ENCODE assay signal across 1 cellular context in the genomic region with DNA sequence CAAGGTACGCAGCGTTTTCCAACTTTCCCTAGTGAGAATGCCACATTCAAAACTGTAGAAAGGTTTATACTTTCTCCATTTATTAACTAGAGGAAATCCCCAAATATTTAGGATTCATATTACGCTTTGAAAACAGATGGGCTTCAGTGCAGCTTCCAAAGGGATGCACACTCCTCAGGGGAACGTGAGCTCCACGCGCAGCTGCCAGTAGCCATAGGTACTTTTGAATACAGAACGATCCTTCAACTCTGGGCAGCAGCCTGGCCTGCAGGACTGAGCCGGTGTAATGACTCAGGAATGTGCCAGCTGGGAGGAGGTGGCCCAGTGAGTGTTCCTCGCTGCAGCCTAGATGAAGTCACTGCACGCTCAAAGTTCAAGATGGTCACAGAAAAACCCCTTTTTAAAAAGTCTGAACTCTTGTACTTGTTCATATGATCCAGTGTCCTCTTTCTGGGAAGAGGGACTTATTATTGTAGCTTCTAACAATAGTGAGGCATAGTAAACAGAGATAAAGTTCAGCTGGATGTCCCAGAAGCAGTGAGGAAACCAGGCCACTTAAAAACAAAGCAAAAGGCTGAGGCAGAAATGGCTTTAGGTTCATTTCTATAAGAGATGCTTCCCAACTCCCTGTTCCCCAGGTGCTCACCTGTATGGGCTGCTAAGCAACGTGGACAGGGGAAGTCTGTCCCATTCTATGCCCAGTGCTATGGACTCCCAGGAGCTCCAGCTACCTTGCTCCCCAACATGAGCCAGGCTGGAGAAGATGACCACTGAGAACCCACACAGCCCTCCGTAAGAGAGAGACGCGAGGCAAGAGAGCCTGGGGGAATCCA.
TF ChIP-seq lines count a peak whose summit lies in the region.

No MANE protein-coding gene starts in this region.

TF ChIP-seq in HepG2, 621 proteins besides CTCF, POLR2A, EP300 and RAD21 (continued from another document and continues in another):
- TF ChIP-seq, protein P1, sequence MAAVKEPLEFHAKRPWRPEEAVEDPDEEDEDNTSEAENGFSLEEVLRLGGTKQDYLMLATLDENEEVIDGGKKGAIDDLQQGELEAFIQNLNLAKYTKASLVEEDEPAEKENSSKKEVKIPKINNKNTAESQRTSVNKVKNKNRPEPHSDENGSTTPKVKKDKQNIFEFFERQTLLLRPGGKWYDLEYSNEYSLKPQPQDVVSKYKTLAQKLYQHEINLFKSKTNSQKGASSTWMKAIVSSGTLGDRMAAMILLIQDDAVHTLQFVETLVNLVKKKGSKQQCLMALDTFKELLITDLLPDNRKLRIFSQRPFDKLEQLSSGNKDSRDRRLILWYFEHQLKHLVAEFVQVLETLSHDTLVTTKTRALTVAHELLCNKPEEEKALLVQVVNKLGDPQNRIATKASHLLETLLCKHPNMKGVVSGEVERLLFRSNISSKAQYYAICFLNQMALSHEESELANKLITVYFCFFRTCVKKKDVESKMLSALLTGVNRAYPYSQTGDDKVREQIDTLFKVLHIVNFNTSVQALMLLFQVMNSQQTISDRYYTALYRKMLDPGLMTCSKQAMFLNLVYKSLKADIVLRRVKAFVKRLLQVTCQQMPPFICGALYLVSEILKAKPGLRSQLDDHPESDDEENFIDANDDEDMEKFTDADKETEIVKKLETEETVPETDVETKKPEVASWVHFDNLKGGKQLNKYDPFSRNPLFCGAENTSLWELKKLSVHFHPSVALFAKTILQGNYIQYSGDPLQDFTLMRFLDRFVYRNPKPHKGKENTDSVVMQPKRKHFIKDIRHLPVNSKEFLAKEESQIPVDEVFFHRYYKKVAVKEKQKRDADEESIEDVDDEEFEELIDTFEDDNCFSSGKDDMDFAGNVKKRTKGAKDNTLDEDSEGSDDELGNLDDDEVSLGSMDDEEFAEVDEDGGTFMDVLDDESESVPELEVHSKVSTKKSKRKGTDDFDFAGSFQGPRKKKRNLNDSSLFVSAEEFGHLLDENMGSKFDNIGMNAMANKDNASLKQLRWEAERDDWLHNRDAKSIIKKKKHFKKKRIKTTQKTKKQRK (IDR thresholded peaks at IDR 0.05; ENCODE audit: low read length) = no peak
- TF ChIP-seq ZNF510 (CRISPR knock-in tag; IDR thresholded peaks at IDR 0.05; ENCODE audit: low read depth) = no peak
- no peak for TF ChIP-seq ZNF777 (CRISPR knock-in tag; IDR thresholded peaks at IDR 0.05)
- TF ChIP-seq ZNF607 (CRISPR knock-in tag; IDR thresholded peaks at IDR 0.05; ENCODE audit: borderline replicate concordance) = peak; percentile 51; the same call in 1 of the 2 replicates
- no peak for TF ChIP-seq SRF (IDR thresholded peaks at IDR 0.05; ENCODE audit: low read depth, low read length)
- TF ChIP-seq, protein P2, sequence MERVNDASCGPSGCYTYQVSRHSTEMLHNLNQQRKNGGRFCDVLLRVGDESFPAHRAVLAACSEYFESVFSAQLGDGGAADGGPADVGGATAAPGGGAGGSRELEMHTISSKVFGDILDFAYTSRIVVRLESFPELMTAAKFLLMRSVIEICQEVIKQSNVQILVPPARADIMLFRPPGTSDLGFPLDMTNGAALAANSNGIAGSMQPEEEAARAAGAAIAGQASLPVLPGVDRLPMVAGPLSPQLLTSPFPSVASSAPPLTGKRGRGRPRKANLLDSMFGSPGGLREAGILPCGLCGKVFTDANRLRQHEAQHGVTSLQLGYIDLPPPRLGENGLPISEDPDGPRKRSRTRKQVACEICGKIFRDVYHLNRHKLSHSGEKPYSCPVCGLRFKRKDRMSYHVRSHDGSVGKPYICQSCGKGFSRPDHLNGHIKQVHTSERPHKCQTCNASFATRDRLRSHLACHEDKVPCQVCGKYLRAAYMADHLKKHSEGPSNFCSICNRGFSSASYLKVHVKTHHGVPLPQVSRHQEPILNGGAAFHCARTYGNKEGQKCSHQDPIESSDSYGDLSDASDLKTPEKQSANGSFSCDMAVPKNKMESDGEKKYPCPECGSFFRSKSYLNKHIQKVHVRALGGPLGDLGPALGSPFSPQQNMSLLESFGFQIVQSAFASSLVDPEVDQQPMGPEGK (CRISPR knock-in tag; IDR thresholded peaks at IDR 0.05) = peak; percentile 70
- no peak for TF ChIP-seq ZNF354B (CRISPR knock-in tag; IDR thresholded peaks at IDR 0.05)
- no peak for TF ChIP-seq GLI4 (CRISPR knock-in tag; IDR thresholded peaks at IDR 0.05; ENCODE audit: borderline replicate concordance)
- TF ChIP-seq ZNF839 (CRISPR knock-in tag; IDR thresholded peaks at IDR 0.05; ENCODE audit: borderline replicate concordance) = no peak
- 0 out of 2 replicates have a peak, but pooled peaks have one; percentile 38 for TF ChIP-seq ZNF775 (CRISPR knock-in tag; IDR thresholded peaks at IDR 0.05; ENCODE audit: borderline replicate concordance)
- TF ChIP-seq ZFP1 (CRISPR knock-in tag; IDR thresholded peaks at IDR 0.05) = 0 out of 2 replicates have a peak, but pooled peaks have one; percentile 54
- TF ChIP-seq PHF5A (CRISPR knock-in tag; IDR thresholded peaks at IDR 0.05; ENCODE audit: low read depth, unreplicated experiment) = peak; percentile 27
- peak; percentile 43; the same call in 1 of the 2 replicates for TF ChIP-seq RELA (CRISPR knock-in tag; IDR thresholded peaks at IDR 0.05)
- TF ChIP-seq, protein P3, sequence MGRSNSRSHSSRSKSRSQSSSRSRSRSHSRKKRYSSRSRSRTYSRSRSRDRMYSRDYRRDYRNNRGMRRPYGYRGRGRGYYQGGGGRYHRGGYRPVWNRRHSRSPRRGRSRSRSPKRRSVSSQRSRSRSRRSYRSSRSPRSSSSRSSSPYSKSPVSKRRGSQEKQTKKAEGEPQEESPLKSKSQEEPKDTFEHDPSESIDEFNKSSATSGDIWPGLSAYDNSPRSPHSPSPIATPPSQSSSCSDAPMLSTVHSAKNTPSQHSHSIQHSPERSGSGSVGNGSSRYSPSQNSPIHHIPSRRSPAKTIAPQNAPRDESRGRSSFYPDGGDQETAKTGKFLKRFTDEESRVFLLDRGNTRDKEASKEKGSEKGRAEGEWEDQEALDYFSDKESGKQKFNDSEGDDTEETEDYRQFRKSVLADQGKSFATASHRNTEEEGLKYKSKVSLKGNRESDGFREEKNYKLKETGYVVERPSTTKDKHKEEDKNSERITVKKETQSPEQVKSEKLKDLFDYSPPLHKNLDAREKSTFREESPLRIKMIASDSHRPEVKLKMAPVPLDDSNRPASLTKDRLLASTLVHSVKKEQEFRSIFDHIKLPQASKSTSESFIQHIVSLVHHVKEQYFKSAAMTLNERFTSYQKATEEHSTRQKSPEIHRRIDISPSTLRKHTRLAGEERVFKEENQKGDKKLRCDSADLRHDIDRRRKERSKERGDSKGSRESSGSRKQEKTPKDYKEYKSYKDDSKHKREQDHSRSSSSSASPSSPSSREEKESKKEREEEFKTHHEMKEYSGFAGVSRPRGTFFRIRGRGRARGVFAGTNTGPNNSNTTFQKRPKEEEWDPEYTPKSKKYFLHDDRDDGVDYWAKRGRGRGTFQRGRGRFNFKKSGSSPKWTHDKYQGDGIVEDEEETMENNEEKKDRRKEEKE (IDR thresholded peaks at IDR 0.05) = no peak
- TF ChIP-seq CC2D1A (CRISPR knock-in tag; IDR thresholded peaks at IDR 0.05) = no peak
- TF ChIP-seq MYNN (CRISPR knock-in tag; IDR thresholded peaks at IDR 0.05; ENCODE audit: low read depth) = no peak
- no peak for TF ChIP-seq AGO2 (optimal IDR thresholded peaks at IDR 0.05; ENCODE audit: low read depth, low read length)
- TF ChIP-seq PHB2 (IDR thresholded peaks at IDR 0.05; ENCODE audit: partially characterized antibody) = no peak
- TF ChIP-seq CEBPG (CRISPR knock-in tag; IDR thresholded peaks at IDR 0.05) = peak; percentile 19; the same call in 1 of the 2 replicates
- no peak for TF ChIP-seq ZNF207 (IDR thresholded peaks at IDR 0.05; ENCODE audit: borderline replicate concordance)
- TF ChIP-seq CEBPB (IDR thresholded peaks at IDR 0.05; ENCODE audit: borderline replicate concordance, low read depth, low read length) = no peak
- 0 out of 2 replicates have a peak, but pooled peaks have one; percentile 48 for TF ChIP-seq ZNF670 (CRISPR knock-in tag; IDR thresholded peaks at IDR 0.05; ENCODE audit: borderline replicate concordance)
- TF ChIP-seq, protein P4, sequence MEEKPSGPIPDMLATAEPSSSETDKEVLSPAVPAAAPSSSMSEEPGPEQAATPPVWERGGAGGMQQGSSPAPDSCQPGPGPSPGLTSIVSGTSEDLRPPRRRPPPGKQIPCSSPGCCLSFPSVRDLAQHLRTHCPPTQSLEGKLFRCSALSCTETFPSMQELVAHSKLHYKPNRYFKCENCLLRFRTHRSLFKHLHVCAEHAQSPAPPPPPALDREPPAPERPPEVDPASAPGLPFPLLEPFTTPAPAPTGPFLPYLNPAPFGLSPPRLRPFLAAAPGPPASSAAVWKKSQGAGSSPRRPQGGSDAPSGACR (CRISPR knock-in tag; IDR thresholded peaks at IDR 0.05) = peak; percentile 91; the same call in 1 of the 2 replicates
- TF ChIP-seq ZNF557 (CRISPR knock-in tag; IDR thresholded peaks at IDR 0.05) = peak; percentile 54; the same call in 1 of the 2 replicates
- TF ChIP-seq ZNF75D (CRISPR knock-in tag; IDR thresholded peaks at IDR 0.05; ENCODE audit: borderline replicate concordance) = no peak
- TF ChIP-seq KDM2A (CRISPR knock-in tag; IDR thresholded peaks at IDR 0.05; ENCODE audit: borderline replicate concordance, low read depth) = peak; percentile 70; the same call in 1 of the 2 replicates
- no peak for TF ChIP-seq CCAR2 (optimal IDR thresholded peaks at IDR 0.05; ENCODE audit: low read depth, low read length)
- TF ChIP-seq NCOR1 (IDR thresholded peaks at IDR 0.05; ENCODE audit: borderline replicate concordance, low read length) = peak; percentile 88; the same call in 1 of the 2 replicates
- peak; percentile 59; the same call in 1 of the 2 replicates for TF ChIP-seq NR2C2 (CRISPR knock-in tag; IDR thresholded peaks at IDR 0.05; ENCODE audit: borderline replicate concordance)
- peak; percentile 31; the same call in 1 of the 2 replicates for TF ChIP-seq SNAPC2 (CRISPR knock-in tag; IDR thresholded peaks at IDR 0.05)
- TF ChIP-seq, protein P5, sequence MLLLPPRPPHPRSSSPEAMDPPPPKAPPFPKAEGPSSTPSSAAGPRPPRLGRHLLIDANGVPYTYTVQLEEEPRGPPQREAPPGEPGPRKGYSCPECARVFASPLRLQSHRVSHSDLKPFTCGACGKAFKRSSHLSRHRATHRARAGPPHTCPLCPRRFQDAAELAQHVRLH (CRISPR knock-in tag; IDR thresholded peaks at IDR 0.05; ENCODE audit: borderline replicate concordance, low read depth) = peak; percentile 40; the same call in 1 of the 2 replicates
- TF ChIP-seq ZNF335 (CRISPR knock-in tag; IDR thresholded peaks at IDR 0.05) = 0 out of 2 replicates have a peak, but pooled peaks have one; percentile 37
- TF ChIP-seq TARDBP (CRISPR knock-in tag; IDR thresholded peaks at IDR 0.05) = peak; percentile 79
- TF ChIP-seq, protein P6, sequence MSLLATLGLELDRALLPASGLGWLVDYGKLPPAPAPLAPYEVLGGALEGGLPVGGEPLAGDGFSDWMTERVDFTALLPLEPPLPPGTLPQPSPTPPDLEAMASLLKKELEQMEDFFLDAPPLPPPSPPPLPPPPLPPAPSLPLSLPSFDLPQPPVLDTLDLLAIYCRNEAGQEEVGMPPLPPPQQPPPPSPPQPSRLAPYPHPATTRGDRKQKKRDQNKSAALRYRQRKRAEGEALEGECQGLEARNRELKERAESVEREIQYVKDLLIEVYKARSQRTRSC (CRISPR knock-in tag; IDR thresholded peaks at IDR 0.05; ENCODE audit: low read depth) = no peak
- TF ChIP-seq SRSF1 (optimal IDR thresholded peaks at IDR 0.05; ENCODE audit: low read depth, low read length) = no peak
- TF ChIP-seq, protein P7, sequence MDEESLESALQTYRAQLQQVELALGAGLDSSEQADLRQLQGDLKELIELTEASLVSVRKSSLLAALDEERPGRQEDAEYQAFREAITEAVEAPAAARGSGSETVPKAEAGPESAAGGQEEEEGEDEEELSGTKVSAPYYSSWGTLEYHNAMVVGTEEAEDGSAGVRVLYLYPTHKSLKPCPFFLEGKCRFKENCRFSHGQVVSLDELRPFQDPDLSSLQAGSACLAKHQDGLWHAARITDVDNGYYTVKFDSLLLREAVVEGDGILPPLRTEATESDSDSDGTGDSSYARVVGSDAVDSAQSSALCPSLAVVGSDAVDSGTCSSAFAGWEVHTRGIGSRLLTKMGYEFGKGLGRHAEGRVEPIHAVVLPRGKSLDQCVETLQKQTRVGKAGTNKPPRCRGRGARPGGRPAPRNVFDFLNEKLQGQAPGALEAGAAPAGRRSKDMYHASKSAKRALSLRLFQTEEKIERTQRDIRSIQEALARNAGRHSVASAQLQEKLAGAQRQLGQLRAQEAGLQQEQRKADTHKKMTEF (CRISPR knock-in tag; IDR thresholded peaks at IDR 0.05) = peak; percentile 91
- no peak for TF ChIP-seq MTF1 (CRISPR knock-in tag; IDR thresholded peaks at IDR 0.05)
- TF ChIP-seq, protein P8, sequence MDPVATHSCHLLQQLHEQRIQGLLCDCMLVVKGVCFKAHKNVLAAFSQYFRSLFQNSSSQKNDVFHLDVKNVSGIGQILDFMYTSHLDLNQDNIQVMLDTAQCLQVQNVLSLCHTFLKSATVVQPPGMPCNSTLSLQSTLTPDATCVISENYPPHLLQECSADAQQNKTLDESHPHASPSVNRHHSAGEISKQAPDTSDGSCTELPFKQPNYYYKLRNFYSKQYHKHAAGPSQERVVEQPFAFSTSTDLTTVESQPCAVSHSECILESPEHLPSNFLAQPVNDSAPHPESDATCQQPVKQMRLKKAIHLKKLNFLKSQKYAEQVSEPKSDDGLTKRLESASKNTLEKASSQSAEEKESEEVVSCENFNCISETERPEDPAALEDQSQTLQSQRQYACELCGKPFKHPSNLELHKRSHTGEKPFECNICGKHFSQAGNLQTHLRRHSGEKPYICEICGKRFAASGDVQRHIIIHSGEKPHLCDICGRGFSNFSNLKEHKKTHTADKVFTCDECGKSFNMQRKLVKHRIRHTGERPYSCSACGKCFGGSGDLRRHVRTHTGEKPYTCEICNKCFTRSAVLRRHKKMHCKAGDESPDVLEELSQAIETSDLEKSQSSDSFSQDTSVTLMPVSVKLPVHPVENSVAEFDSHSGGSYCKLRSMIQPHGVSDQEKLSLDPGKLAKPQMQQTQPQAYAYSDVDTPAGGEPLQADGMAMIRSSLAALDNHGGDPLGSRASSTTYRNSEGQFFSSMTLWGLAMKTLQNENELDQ (CRISPR knock-in tag; IDR thresholded peaks at IDR 0.05; ENCODE audit: borderline replicate concordance) = no peak
- no peak for TF ChIP-seq ZNF569 (CRISPR knock-in tag; IDR thresholded peaks at IDR 0.05; ENCODE audit: borderline replicate concordance)
- peak; percentile 86 for TF ChIP-seq FOXA3 (CRISPR knock-in tag; IDR thresholded peaks at IDR 0.05)
- TF ChIP-seq, protein P9, sequence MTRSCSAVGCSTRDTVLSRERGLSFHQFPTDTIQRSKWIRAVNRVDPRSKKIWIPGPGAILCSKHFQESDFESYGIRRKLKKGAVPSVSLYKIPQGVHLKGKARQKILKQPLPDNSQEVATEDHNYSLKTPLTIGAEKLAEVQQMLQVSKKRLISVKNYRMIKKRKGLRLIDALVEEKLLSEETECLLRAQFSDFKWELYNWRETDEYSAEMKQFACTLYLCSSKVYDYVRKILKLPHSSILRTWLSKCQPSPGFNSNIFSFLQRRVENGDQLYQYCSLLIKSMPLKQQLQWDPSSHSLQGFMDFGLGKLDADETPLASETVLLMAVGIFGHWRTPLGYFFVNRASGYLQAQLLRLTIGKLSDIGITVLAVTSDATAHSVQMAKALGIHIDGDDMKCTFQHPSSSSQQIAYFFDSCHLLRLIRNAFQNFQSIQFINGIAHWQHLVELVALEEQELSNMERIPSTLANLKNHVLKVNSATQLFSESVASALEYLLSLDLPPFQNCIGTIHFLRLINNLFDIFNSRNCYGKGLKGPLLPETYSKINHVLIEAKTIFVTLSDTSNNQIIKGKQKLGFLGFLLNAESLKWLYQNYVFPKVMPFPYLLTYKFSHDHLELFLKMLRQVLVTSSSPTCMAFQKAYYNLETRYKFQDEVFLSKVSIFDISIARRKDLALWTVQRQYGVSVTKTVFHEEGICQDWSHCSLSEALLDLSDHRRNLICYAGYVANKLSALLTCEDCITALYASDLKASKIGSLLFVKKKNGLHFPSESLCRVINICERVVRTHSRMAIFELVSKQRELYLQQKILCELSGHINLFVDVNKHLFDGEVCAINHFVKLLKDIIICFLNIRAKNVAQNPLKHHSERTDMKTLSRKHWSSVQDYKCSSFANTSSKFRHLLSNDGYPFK (CRISPR knock-in tag; IDR thresholded peaks at IDR 0.05; ENCODE audit: borderline replicate concordance) = no peak
